In the genomic region with DNA sequence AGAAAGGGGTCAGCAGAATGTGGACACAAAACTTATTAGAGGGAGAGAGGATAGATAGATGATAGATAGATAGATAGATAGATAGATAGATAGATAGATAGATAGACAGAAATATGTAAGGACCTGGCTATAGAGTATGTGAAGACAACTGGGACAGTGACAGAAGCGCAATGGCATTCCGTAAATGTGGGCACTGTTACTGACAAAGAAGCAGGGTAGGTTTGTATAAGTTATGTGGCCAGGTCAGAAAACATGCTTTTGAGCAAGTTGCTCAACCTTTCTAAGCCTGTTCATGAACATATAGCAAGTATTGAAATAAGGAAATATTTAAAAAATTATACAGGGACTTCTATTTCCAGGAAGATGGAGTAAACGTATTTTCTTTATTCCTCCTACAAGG, we compare ENCODE assay signal across 38 cellular contexts. TPM values are rescaled to one million over a fixed set of nuclear protein-coding genes. Genes with fewer than 3 reads are reported as not detected.
"Had no signal": no experiment of that assay in that cellular context is flagged by ENCODE, and none has a peak within 500 bp of the region (broad histone marks: within the 10 kb centered on the region; RNA-seq: fewer than 3 reads in every experiment).

No MANE protein-coding gene starts in this region.

- H3K4me3 ChIP-seq: MG63 had no signal

- H3K4me2 ChIP-seq: KMS-11 had no signal

- H3K9me3 ChIP-seq: MG63 had no signal

- DNase-seq: Karpas-422, Kasumi-1, MG63, MM.1S, MV-4-11, NCI-H1048, NCI-H1092, NCI-H1092 treated with DMSO at 0.1 percent for 48 hours, NCI-H1105, NCI-H1105 treated with DMSO at 0.1 percent for 48 hours, NCI-H1417, NCI-H1417 treated with DMSO at 0.1 percent for 48 hours, NCI-H1436, NCI-H1436 treated with DMSO at 0.1 percent for 48 hours, NCI-H146, NCI-H1694, NCI-H1694 treated with DMSO at 0.1 percent for 48 hours, NCI-H187, NCI-H187 treated with DMSO at 0.1 percent for 48 hours, NCI-H1930, NCI-H2029, NCI-H2029 treated with DMSO at 0.1 percent for 48 hours, NCI-H2081, NCI-H2081 treated with DMSO at 0.1 percent for 48 hours, NCI-H2107, NCI-H2171, NCI-H2171 treated with DMSO at 0.1 percent for 48 hours, NCI-H2227 treated with DMSO at 0.1 percent for 48 hours, NCI-H226, NCI-H345, NCI-H446, NCI-H446 treated with DMSO at 0.1 percent for 48 hours, NCI-H510A had no signal

- H3K36me3 ChIP-seq: MG63 had no signal

- H3K9ac ChIP-seq: KMS-11 had no signal

- H3K27ac ChIP-seq: KMS-11 had no signal

- H3K27me3 ChIP-seq: MG63 had no signal

RNA-seq across cellular contexts. Expression of a gene that starts 17.3 kb away (rescaled TPM):
- total RNA-seq: LHCN-M2, M059J, MCF 10A, NCI-H460 had no signal
